In genomic region chr1:238302646-238303045, GRCh38 we compare ENCODE assay signal across 35 cellular contexts.
"Had no signal": no experiment of that assay in that cellular context is flagged by ENCODE, and none has a peak within 500 bp of the region (broad histone marks: within the 10 kb centered on the region; RNA-seq: fewer than 3 reads in every experiment).

No MANE protein-coding gene starts in this region.

- H3K36me3 ChIP-seq: MG63 had no signal

- H3K9ac ChIP-seq: KMS-11 had no signal

- H3K27me3 ChIP-seq: MG63 had no signal

- H3K4me3 ChIP-seq: MG63 had no signal

- H3K27ac ChIP-seq: KMS-11 had no signal

- DNase-seq: Karpas-422, Kasumi-1, KBM-7, KG1, MG63, MM.1S, MV-4-11, NCI-H1048, NCI-H1092, NCI-H1092 treated with DMSO at 0.1 percent for 48 hours, NCI-H1105, NCI-H1105 treated with DMSO at 0.1 percent for 48 hours, NCI-H1417, NCI-H1417 treated with DMSO at 0.1 percent for 48 hours, NCI-H1436, NCI-H1436 treated with DMSO at 0.1 percent for 48 hours, NCI-H146, NCI-H1694, NCI-H1694 treated with DMSO at 0.1 percent for 48 hours, NCI-H187, NCI-H187 treated with DMSO at 0.1 percent for 48 hours, NCI-H1930, NCI-H2029, NCI-H2029 treated with DMSO at 0.1 percent for 48 hours, NCI-H2081, NCI-H2081 treated with DMSO at 0.1 percent for 48 hours, NCI-H2107, NCI-H2171, NCI-H2171 treated with DMSO at 0.1 percent for 48 hours, NCI-H2227 treated with DMSO at 0.1 percent for 48 hours, NCI-H226, NCI-H345, NCI-H446, NCI-H446 treated with DMSO at 0.1 percent for 48 hours had no signal

- H3K9me3 ChIP-seq: MG63 had no signal

- H3K4me2 ChIP-seq: KMS-11 had no signal
